ENCODE assay signal across 11 cellular contexts in genomic region chr6:138972226-138972665, GRCh38. TPM values are rescaled to one million over a fixed set of nuclear protein-coding genes. Genes with fewer than 3 reads are reported as not detected.
DNase-seq lines count a peak whose midpoint lies in the region; ATAC-seq and TF ChIP-seq lines count a peak whose summit lies in the region.
"Had no signal": no experiment of that assay in that cellular context is flagged by ENCODE, and none has a peak within 500 bp of the region (broad histone marks: within the 10 kb centered on the region; RNA-seq: fewer than 3 reads in every experiment).

No MANE protein-coding gene starts in this region.

- 66 to 95% methylated on average over 3 of the region's 3 CpGs for WGBS in endodermal cell (ENCODE audit: insufficient coverage in 1 of 2, insufficient read length in 1 of 2), 2 experiments

- DNase-seq in Ammon's horn (ENCODE audit: low spot score): peak; percentile 27
- DNase-seq in PC-3: peak; percentile 44
- no peak for DNase-seq in endodermal cell
- no peak for DNase-seq in activated CD4-positive, alpha-beta memory T cell treated with anti-CD3 and anti-CD28 coated beads for 36 hours
- no peak for DNase-seq in NCI-H2171 treated with DMSO at 0.1 percent for 48 hours (lab: John Stamatoyannopoulos, UW)
- DNase-seq in mucosa of descending colon: no peak
- no peak for DNase-seq in left lobe of liver (ENCODE audit: low spot score)
- DNase-seq: activated CD4-positive, alpha-beta T cell treated with anti-CD3 and anti-CD28 coated beads, Interleukin-2, amount 50 U/mL, for 1 hour; AML-193; NCI-H146 had no signal

- no peaks in the 10 kb centered on the region for H3K36me3 Mint-ChIP-seq in endodermal cell (ENCODE audit: low read depth)
- no peaks in the 10 kb centered on the region for H3K36me3 Mint-ChIP-seq in activated CD4-positive, alpha-beta memory T cell treated with anti-CD3 and anti-CD28 coated beads for 36 hours

- H3K9me2 ChIP-seq in PC-3 (replicated peaks; ENCODE audit: low read length): no peaks in the 10 kb centered on the region

- TF ChIP-seq CTCF in PC-3 (conservative IDR thresholded peaks at IDR 0.05; ENCODE audit: low read depth, low read length) (no peak), endodermal cell (conservative IDR thresholded peaks at IDR 0.05) (no peak), mucosa of descending colon (IDR thresholded peaks at IDR 0.05) (no peak)

- peaks cover 27% of the 10 kb centered on the region for H3K4me1 Mint-ChIP-seq in endodermal cell
- H3K4me1 Mint-ChIP-seq in activated CD4-positive, alpha-beta memory T cell treated with anti-CD3 and anti-CD28 coated beads for 36 hours (ENCODE audit: low read depth): peaks cover 68% of the 10 kb centered on the region

- H3K9me3 ChIP-seq in PC-3 (ENCODE audit: low read length) (no peaks in the 10 kb centered on the region), endodermal cell (ENCODE audit: control insufficient read depth, low read length) (no peaks in the 10 kb centered on the region), muscle layer of duodenum (ENCODE audit: control insufficient read depth in 1 of 2, low read length in 2 of 2) (no peaks in the 10 kb centered on the region), mucosa of descending colon (no peaks in the 10 kb centered on the region)

- H3K4me1 ChIP-seq in PC-3 (ENCODE audit: insufficient read depth, low read length) (peaks cover 52% of the 10 kb centered on the region), endodermal cell (ENCODE audit: control insufficient read depth, insufficient read depth, low read length) (peaks cover 2% of the 10 kb centered on the region), muscle layer of duodenum (ENCODE audit: control insufficient read depth in 1 of 2, insufficient read depth in 2 of 2, low read length in 2 of 2) (peaks cover 20 to 48% of the 10 kb centered on the region in 2 donors), mucosa of descending colon (ENCODE audit: low read depth) (peaks cover 6% of the 10 kb centered on the region)

- peak overlapping the region; percentile 11; the same call in 1 of the 2 replicates for H3K4me3 ChIP-seq in PC-3 (ENCODE audit: low read length)
- peak overlapping the region; percentile 3 for H3K4me3 ChIP-seq in endodermal cell (ENCODE audit: low read length)
- no peak overlapping the region for H3K4me3 ChIP-seq in muscle layer of duodenum (ENCODE audit: low read depth in 1 of 2, low read length in 2 of 2)
- no peak overlapping the region for H3K4me3 ChIP-seq in mucosa of descending colon

- intact Hi-C loops in PC-3 (cut with micrococcal nuclease): loop anchor here (2.0 to 5.0 kb wide), 2 partner anchors 15 to 155 kb away; no protein-coding TSS in a partner anchor
- intact Hi-C loops in activated CD4-positive, alpha-beta memory T cell treated with anti-CD3 and anti-CD28 coated beads for 36 hours (cut with micrococcal nuclease): loop anchor here (5.0 kb wide), 1 partner anchor 155 kb away; no protein-coding TSS in a partner anchor
- intact Hi-C loops in mucosa of descending colon (cut with DNase I, micrococcal nuclease): no loop called here

- H3K79me2 ChIP-seq in PC-3 (ENCODE audit: low read length): peaks cover 94% of the 10 kb centered on the region

- peaks cover 19% of the 10 kb centered on the region for H4K20me1 ChIP-seq in PC-3 (ENCODE audit: low read length)

- no peak overlapping the region for H2AFZ ChIP-seq in PC-3 (ENCODE audit: low read length)

- H3F3A ChIP-seq in PC-3 (ENCODE audit: low read length, unreplicated experiment): peaks cover 11% of the 10 kb centered on the region

- 0 out of 2 replicates have a peak, but pooled peaks have one; percentile 16 for ATAC-seq in PC-3
- ATAC-seq in mucosa of descending colon: no peak
- no peak for ATAC-seq in left lobe of liver

- no peaks in the 10 kb centered on the region for H3K27me3 Mint-ChIP-seq in endodermal cell (ENCODE audit: insufficient read depth)
- H3K27me3 Mint-ChIP-seq in activated CD4-positive, alpha-beta memory T cell treated with anti-CD3 and anti-CD28 coated beads for 36 hours: no peaks in the 10 kb centered on the region

- H3K4me2 ChIP-seq in PC-3 (ENCODE audit: low read length): peak overlapping the region; percentile 85

- no TSS peak for BruUV-seq in PC-3 (replicated peaks; lab: Mats Ljungman, UMichigan)

- H3K9ac ChIP-seq in PC-3 (ENCODE audit: low read length): peak overlapping the region; percentile 19; the same call in 1 of the 2 replicates
- no peak overlapping the region for H3K9ac ChIP-seq in endodermal cell (ENCODE audit: extremely low read depth, low read length, poor library complexity, severe bottlenecking)

- H3K4me3 Mint-ChIP-seq in endodermal cell: no peak overlapping the region
- H3K4me3 Mint-ChIP-seq in activated CD4-positive, alpha-beta memory T cell treated with anti-CD3 and anti-CD28 coated beads for 36 hours: no peak overlapping the region

- H3K27ac ChIP-seq in PC-3 (ENCODE audit: low read length) (peak overlapping the region; percentile 85), endodermal cell (ENCODE audit: low read depth, low read length) (peak overlapping the region; percentile 82), muscle layer of duodenum (ENCODE audit: low read length) (peak overlapping the region; percentile 12)

- POLR2A ChIA-PET in PC-3 (lab: Charles Lee; ENCODE audit: unreplicated experiment): no interaction called here
- POLR2A ChIA-PET in activated CD4-positive, alpha-beta memory T cell treated with anti-CD3 and anti-CD28 coated beads for 36 hours (lab: Charles Lee): interaction anchor here (1.1 kb wide), 1 partner anchor 10 kb away, joined by 6 read pairs; no protein-coding TSS in a partner anchor

- H3K36me3 ChIP-seq in PC-3 (ENCODE audit: low read depth, low read length) (no peaks in the 10 kb centered on the region), endodermal cell (ENCODE audit: control insufficient read depth, insufficient read depth, low read length) (no peaks in the 10 kb centered on the region), muscle layer of duodenum (ENCODE audit: control insufficient read depth in 1 of 2, insufficient read depth in 2 of 2, low read length in 2 of 2) (no peaks in the 10 kb centered on the region), mucosa of descending colon (ENCODE audit: low read depth) (no peaks in the 10 kb centered on the region)

- CTCF ChIA-PET in PC-3 (lab: Charles Lee): no interaction called here
- CTCF ChIA-PET in activated CD4-positive, alpha-beta memory T cell treated with anti-CD3 and anti-CD28 coated beads for 36 hours (lab: Charles Lee): interaction anchor here (3.3 kb wide), 1 partner anchor 16 kb away, joined by 20 read pairs; the partner anchor contains the start of gene REPS1

- H3K9me3 Mint-ChIP-seq in endodermal cell: no peaks in the 10 kb centered on the region
- H3K9me3 Mint-ChIP-seq in activated CD4-positive, alpha-beta memory T cell treated with anti-CD3 and anti-CD28 coated beads for 36 hours: no peaks in the 10 kb centered on the region

- H3K27me3 ChIP-seq in PC-3 (ENCODE audit: low read length) (no peaks in the 10 kb centered on the region), endodermal cell (ENCODE audit: control insufficient read depth, insufficient read depth, low read length, poor library complexity, severe bottlenecking) (no peaks in the 10 kb centered on the region), muscle layer of duodenum (ENCODE audit: low read depth, low read length) (no peaks in the 10 kb centered on the region)

- no peak overlapping the region for H3K27ac Mint-ChIP-seq in endodermal cell
- no peak overlapping the region for H3K27ac Mint-ChIP-seq in activated CD4-positive, alpha-beta memory T cell treated with anti-CD3 and anti-CD28 coated beads for 36 hours

RNA-seq across cellular contexts. Expression of gene REPS1, which starts 15.8 kb away (rescaled TPM):
- total RNA-seq in PC-3 (2014; rRNA removed) (27.4 and 37.4 TPM in 2 replicates), endodermal cell (10 to 100 TPM; 33.0 to 34.1 TPM), mucosa of descending colon (10 to 100 TPM; 31.4 to 42.4 (median 33.6) TPM), left lobe of liver (49.4 TPM)
- 57.1 TPM for polyA plus RNA-seq in endodermal cell (2013, experiment 1 of 2)
- polyA plus RNA-seq in endodermal cell (2013, experiment 2 of 2): 56.3 TPM
- total RNA-seq in activated CD4-positive, alpha-beta memory T cell treated with anti-CD3 and anti-CD28 coated beads for 36 hours: 10 to 100 TPM; 50.7 to 57.9 TPM

RNA-seq across cellular contexts. Expression of gene ABRACL, which starts 56.3 kb away (rescaled TPM):
- total RNA-seq in PC-3 (2014; rRNA removed) (35.8 and 37.6 TPM in 2 replicates), endodermal cell (10 to 100 TPM; 24.7 to 45.8 TPM), mucosa of descending colon (10 to 100 TPM; 36.2 to 98.5 (median 92.3) TPM), left lobe of liver (49.8 TPM)
- polyA plus RNA-seq in endodermal cell (2013, experiment 1 of 2): 94.9 TPM
- polyA plus RNA-seq in endodermal cell (2013, experiment 2 of 2): 90.8 TPM
- 100 to 1,000 TPM; 179 to 182 TPM for total RNA-seq in activated CD4-positive, alpha-beta memory T cell treated with anti-CD3 and anti-CD28 coated beads for 36 hours

Comparison
In these comparisons a context has a peak if more than half of its experiments do, and no peak if none do; other contexts are left out.
1. DNase-seq: peak in Ammon's horn (single experiment) and PC-3 (single experiment); none in endodermal cell (single experiment), activated CD4-positive, alpha-beta memory T cell treated with anti-CD3 and anti-CD28 coated beads for 36 hours (single experiment), NCI-H2171 treated with DMSO at 0.1 percent for 48 hours (single experiment), mucosa of descending colon (0 of 3) and left lobe of liver (single experiment).
2. H3K27ac ChIP-seq: peak in every context shown above with its lines; median percentile 85 in PC-3; 82 in endodermal cell; 12 in muscle layer of duodenum.
3. H3K4me3 ChIP-seq: peak in PC-3 (single experiment) and endodermal cell (single experiment); none in muscle layer of duodenum (0 of 2) and mucosa of descending colon (single experiment).
4. intact Hi-C loops: an anchor here in PC-3 (2.0 to 5.0 kb wide) and activated CD4-positive, alpha-beta memory T cell treated with anti-CD3 and anti-CD28 coated beads for 36 hours (5.0 kb wide); none called in mucosa of descending colon.